In the genomic region with DNA sequence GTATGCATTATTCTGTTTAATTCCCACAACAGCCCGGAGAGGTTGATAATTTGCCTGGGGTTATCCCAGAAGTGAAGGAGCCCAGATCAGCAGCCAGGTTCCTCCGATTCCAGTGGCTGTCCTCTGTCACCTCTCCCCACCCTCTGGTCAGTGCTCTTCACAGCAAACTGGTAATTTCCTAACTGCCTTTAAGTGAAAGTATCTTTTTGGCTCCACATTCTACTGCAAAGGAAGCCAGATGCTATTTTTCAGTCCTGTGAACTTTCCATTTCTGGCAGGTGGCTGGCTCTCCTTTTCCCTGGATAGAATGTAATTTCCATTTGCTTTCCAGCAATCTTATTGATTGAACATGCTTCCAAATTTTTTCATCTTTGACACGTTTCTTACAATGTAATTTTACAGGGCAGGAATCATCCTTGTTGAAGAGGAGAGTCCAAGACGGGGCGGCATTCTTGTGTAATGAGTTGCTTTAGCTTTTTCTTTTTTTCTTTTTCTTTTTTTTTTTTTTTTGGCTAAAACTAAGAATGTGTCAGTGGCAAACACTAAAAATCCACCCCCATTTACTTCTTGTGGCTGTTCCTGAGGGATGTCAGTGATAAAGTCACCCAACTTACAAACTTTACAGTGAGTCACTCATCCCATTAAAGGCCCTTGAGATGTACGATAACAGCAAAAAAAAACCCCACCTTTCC, we compare ENCODE assay signal across 14 cellular contexts. TPM values are rescaled to one million over a fixed set of nuclear protein-coding genes. Genes with fewer than 3 reads are reported as not detected.
DNase-seq lines count a peak whose midpoint lies in the region; ATAC-seq, FAIRE-seq and TF ChIP-seq lines count a peak whose summit lies in the region.
"Had no signal": no experiment of that assay in that cellular context is flagged by ENCODE, and none has a peak within 500 bp of the region (broad histone marks: within the 10 kb centered on the region; RNA-seq: fewer than 3 reads in every experiment).

No MANE protein-coding gene starts in this region.

- TF ChIP-seq CTCF in fibroblast of villous mesenchyme (IDR thresholded peaks at IDR 0.05; ENCODE audit: insufficient read depth, low read depth, low read length) (no peak), colonic mucosa (IDR thresholded peaks at IDR 0.05) (no peak)

- H3K4me1 ChIP-seq in colonic mucosa: no peaks in the 10 kb centered on the region

- no peak for ATAC-seq in sciatic nerve

- no peak overlapping the region for H3K27ac ChIP-seq in colonic mucosa

- H3K27me3 ChIP-seq in colonic mucosa: no peaks in the 10 kb centered on the region

- DNase-seq in NCI-H2171 treated with DMSO at 0.1 percent for 48 hours (lab: John Stamatoyannopoulos, UW) (peak; percentile 17), NCI-H2171 (lab: John Stamatoyannopoulos, UW) (no peak), SW480 (ENCODE audit: low spot score) (peak; percentile 30), fibroblast of villous mesenchyme (ENCODE audit: low read depth) (peak; percentile 79), urothelium cell line (ENCODE audit: low spot score) (peak; percentile 77), GM19238 (ENCODE audit: insufficient read length, low spot score) (no peak), sciatic nerve (ENCODE audit: low spot score) (no peak), colonic mucosa (no peak)
- DNase-seq: activated CD4-positive, alpha-beta T cell treated with anti-CD3 and anti-CD28 coated beads, Interleukin-2, amount 50 U/mL, for 48 hours; activated naive CD8-positive, alpha-beta T cell treated with anti-CD3 and anti-CD28 coated beads for 36 hours; NCI-H2029 treated with DMSO at 0.1 percent for 48 hours; posterior cingulate gyrus had no signal

- H3K9me3 ChIP-seq in colonic mucosa: no peaks in the 10 kb centered on the region

- no peak overlapping the region for H3K9ac ChIP-seq in colonic mucosa (ENCODE audit: low read depth in 2 of 2, low read length in 2 of 2)

- no peak for FAIRE-seq in urothelium cell line (lab: Jason Lieb, UNC)
- FAIRE-seq: A204.1, GM19239 had no signal

- H3K4me3 ChIP-seq in fibroblast of villous mesenchyme (ENCODE audit: low read depth, low read length) (no peak overlapping the region), colonic mucosa (no peak overlapping the region)

- H3K36me3 ChIP-seq in colonic mucosa: no peaks in the 10 kb centered on the region

- intact Hi-C loops in sciatic nerve (cut with DNase I) (no loop called here), colonic mucosa (cut with DNase I) (no loop called here)

RNA-seq across cellular contexts. Expression of a gene that starts 29.6 kb away (rescaled TPM):
- 50.9 and 60.5 TPM in 2 replicates for total RNA-seq in fibroblast of villous mesenchyme
- 168 TPM for total RNA-seq in sciatic nerve
- 10 to 100 TPM; 40.0 to 41.8 TPM for total RNA-seq in colonic mucosa

RNA-seq across cellular contexts. Expression of a gene that starts 43.6 kb away (rescaled TPM):
- total RNA-seq in fibroblast of villous mesenchyme (not detected in 2 replicates), sciatic nerve (not detected), colonic mucosa (1 to 10 TPM; 1.1 to 5.1 TPM)
- total RNA-seq: activated naive CD8-positive, alpha-beta T cell treated with anti-CD3 and anti-CD28 coated beads for 36 hours had no signal

Comparison
In these comparisons a context has a peak if more than half of its experiments do, and no peak if none do; other contexts are left out.
1. DNase-seq: peak in NCI-H2171 treated with DMSO at 0.1 percent for 48 hours (single experiment), SW480 (single experiment), fibroblast of villous mesenchyme (single experiment) and urothelium cell line (single experiment); none in NCI-H2171 (single experiment), GM19238 (single experiment), sciatic nerve (single experiment) and colonic mucosa (single experiment).